Comparison of ENCODE assay signal across 9 cellular contexts in genomic region chr9:7536310-7536939, GRCh38.
DNase-seq lines count a peak whose midpoint lies in the region; ATAC-seq and TF ChIP-seq lines count a peak whose summit lies in the region.
"Had no signal": no experiment of that assay in that cellular context is flagged by ENCODE, and none has a peak within 500 bp of the region (broad histone marks: within the 10 kb centered on the region; RNA-seq: fewer than 3 reads in every experiment).

No MANE protein-coding gene starts in this region.

- no peak overlapping the region for H3K4me3 ChIP-seq in testis
- H3K4me3 ChIP-seq: BLaER1 treated with 17β-estradiol and CSF1 and Interleukin-3, amounts not matched to agents 10 nM and 100 nM had no signal

- H3K27ac ChIP-seq in testis, result no peak overlapping the region
- H3K27ac ChIP-seq: BLaER1 treated with 17β-estradiol and CSF1 and Interleukin-3, amounts not matched to agents 10 nM and 100 nM had no signal

- TF ChIP-seq CTCF in testis (IDR thresholded peaks at IDR 0.05), result peak in 2 of 3 experiments; percentile 29 to 55

- 50 to 78% methylated on average over 4 of the region's 4 CpGs for WGBS in testis, 2 donors

- no peak for TF ChIP-seq POLR2A in testis (IDR thresholded peaks at IDR 0.05)

- no peaks in the 10 kb centered on the region for H3K9me3 ChIP-seq in testis
- H3K9me3 ChIP-seq: BLaER1 treated with 17β-estradiol and CSF1 and Interleukin-3, amounts not matched to agents 10 nM and 100 nM had no signal

- intact Hi-C loops in testis (cut with DNase I; ENCODE audit: low total_unique reads), result no loop called here

- peak; percentile 90 for ATAC-seq in GM21367 (IDR thresholded peaks at IDR 0.05; ENCODE audit: unreplicated experiment)
- ATAC-seq in HG03565 (IDR thresholded peaks at IDR 0.05; ENCODE audit: unreplicated experiment), result peak; percentile 78
- ATAC-seq in left lobe of liver, result peak; percentile 99

- DNase-seq in NCI-H1694 treated with DMSO at 0.1 percent for 48 hours (lab: John Stamatoyannopoulos, UW), result peak; percentile 11
- no peak for DNase-seq in NCI-H1694 (lab: John Stamatoyannopoulos, UW)
- DNase-seq in OCI-M1 (lab: John Stamatoyannopoulos, UW), result peak; percentile 99
- DNase-seq in central memory CD4-positive, alpha-beta T cell, result peak; percentile 2
- DNase-seq in left lobe of liver (ENCODE audit: low spot score), result peak; percentile 51
- peak; percentile 78 for DNase-seq in testis

- H3K27me3 ChIP-seq in testis, result no peaks in the 10 kb centered on the region
- H3K27me3 ChIP-seq: BLaER1 treated with 17β-estradiol and CSF1 and Interleukin-3, amounts not matched to agents 10 nM and 100 nM had no signal

- no peaks in the 10 kb centered on the region for H3K36me3 ChIP-seq in testis (ENCODE audit: low read depth, missing control alignments)
- H3K36me3 ChIP-seq: BLaER1 treated with 17β-estradiol and CSF1 and Interleukin-3, amounts not matched to agents 10 nM and 100 nM had no signal

- H3K4me1 ChIP-seq in testis, result no peaks in the 10 kb centered on the region
